1 cellular context compared by ENCODE assay signal in the genomic region with DNA sequence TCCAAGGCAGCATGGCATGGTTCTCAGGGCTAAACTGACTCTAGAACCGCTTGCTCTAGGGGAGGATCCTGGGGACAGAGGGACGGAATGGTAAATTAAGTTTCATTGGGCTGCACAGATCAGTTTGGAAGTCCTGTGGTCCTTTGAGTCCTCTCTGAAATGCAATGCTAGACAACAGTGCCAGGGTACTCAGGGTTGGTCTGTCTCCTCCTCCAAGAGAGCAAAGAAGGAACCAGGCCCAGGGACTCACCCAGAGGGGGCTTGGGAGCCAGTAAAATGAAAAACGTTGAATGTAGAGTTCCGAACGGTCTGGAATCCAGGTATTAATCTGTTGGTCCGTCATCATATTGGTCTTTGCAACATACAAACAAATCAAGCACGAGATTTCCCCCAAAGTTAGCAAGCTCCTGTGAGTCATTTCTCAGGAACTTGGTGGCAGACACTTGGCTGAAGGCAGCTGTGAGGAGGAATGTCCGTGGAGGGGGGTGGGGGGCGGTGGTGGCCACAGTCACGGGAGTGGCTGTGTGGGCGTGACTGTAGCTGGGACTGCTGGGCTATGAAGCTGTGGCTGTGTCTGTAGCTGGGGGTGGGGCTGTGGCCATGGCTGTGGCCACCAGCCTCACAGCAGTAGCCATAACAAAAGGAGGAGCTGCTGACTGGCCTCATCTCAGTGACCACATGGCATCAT.
TF ChIP-seq lines count a peak whose summit lies in the region.

No MANE protein-coding gene starts in this region.

TF ChIP-seq in K562, 482 proteins besides CTCF, POLR2A, EP300 and RAD21 (continued from another document and continues in another):
- TF ChIP-seq, protein P1, sequence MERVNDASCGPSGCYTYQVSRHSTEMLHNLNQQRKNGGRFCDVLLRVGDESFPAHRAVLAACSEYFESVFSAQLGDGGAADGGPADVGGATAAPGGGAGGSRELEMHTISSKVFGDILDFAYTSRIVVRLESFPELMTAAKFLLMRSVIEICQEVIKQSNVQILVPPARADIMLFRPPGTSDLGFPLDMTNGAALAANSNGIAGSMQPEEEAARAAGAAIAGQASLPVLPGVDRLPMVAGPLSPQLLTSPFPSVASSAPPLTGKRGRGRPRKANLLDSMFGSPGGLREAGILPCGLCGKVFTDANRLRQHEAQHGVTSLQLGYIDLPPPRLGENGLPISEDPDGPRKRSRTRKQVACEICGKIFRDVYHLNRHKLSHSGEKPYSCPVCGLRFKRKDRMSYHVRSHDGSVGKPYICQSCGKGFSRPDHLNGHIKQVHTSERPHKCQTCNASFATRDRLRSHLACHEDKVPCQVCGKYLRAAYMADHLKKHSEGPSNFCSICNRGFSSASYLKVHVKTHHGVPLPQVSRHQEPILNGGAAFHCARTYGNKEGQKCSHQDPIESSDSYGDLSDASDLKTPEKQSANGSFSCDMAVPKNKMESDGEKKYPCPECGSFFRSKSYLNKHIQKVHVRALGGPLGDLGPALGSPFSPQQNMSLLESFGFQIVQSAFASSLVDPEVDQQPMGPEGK (CRISPR knock-in tag; IDR thresholded peaks at IDR 0.05; ENCODE audit: borderline replicate concordance) = no peak
- TF ChIP-seq ZNF639 (CRISPR knock-in tag; conservative IDR thresholded peaks at IDR 0.05 in 1 of 2, IDR thresholded peaks at IDR 0.05 in 1 of 2) = 0 out of 4 replicates have a peak, but pooled peaks of 1 of the 2 experiments have one; percentile 29
- no peak for TF ChIP-seq DDX20 (tag; IDR thresholded peaks at IDR 0.05; ENCODE audit: low read depth)
- TF ChIP-seq NR4A1 (CRISPR knock-in tag; IDR thresholded peaks at IDR 0.05) = no peak
- TF ChIP-seq NR4A1 (tag; IDR thresholded peaks at IDR 0.05) = no peak
- TF ChIP-seq MYNN (IDR thresholded peaks at IDR 0.05) = 0 out of 2 replicates have a peak, but pooled peaks have one; percentile 31
- TF ChIP-seq MYNN (CRISPR knock-in tag; IDR thresholded peaks at IDR 0.05) = no peak
- no peak for TF ChIP-seq CHD4 (IDR thresholded peaks at IDR 0.05; ENCODE audit: insufficient read depth, insufficient replicate concordance, low read depth, low read length, poor library complexity, severe bottlenecking)
- TF ChIP-seq, protein P2, sequence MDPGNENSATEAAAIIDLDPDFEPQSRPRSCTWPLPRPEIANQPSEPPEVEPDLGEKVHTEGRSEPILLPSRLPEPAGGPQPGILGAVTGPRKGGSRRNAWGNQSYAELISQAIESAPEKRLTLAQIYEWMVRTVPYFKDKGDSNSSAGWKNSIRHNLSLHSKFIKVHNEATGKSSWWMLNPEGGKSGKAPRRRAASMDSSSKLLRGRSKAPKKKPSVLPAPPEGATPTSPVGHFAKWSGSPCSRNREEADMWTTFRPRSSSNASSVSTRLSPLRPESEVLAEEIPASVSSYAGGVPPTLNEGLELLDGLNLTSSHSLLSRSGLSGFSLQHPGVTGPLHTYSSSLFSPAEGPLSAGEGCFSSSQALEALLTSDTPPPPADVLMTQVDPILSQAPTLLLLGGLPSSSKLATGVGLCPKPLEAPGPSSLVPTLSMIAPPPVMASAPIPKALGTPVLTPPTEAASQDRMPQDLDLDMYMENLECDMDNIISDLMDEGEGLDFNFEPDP (CRISPR knock-in tag; IDR thresholded peaks at IDR 0.05) = no peak
- no peak for TF ChIP-seq ZNF766 (CRISPR knock-in tag; conservative IDR thresholded peaks at IDR 0.05)
- TF ChIP-seq MYC (IDR thresholded peaks at IDR 0.05; ENCODE audit: low read depth, low read length) = peak; percentile 35; the same call in 1 of the 2 replicates
- TF ChIP-seq MYC (CRISPR knock-in tag; IDR thresholded peaks at IDR 0.05; ENCODE audit: borderline replicate concordance, low read depth) = no peak
- TF ChIP-seq ZBTB17 (CRISPR knock-in tag; IDR thresholded peaks at IDR 0.05) = no peak
- TF ChIP-seq, protein P3, sequence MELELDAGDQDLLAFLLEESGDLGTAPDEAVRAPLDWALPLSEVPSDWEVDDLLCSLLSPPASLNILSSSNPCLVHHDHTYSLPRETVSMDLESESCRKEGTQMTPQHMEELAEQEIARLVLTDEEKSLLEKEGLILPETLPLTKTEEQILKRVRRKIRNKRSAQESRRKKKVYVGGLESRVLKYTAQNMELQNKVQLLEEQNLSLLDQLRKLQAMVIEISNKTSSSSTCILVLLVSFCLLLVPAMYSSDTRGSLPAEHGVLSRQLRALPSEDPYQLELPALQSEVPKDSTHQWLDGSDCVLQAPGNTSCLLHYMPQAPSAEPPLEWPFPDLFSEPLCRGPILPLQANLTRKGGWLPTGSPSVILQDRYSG (tag; conservative IDR thresholded peaks at IDR 0.05; ENCODE audit: low read depth) = no peak
- 0 out of 2 replicates have a peak, but pooled peaks have one; percentile 33 for TF ChIP-seq SMARCE1 (IDR thresholded peaks at IDR 0.05)
- TF ChIP-seq, protein P4, sequence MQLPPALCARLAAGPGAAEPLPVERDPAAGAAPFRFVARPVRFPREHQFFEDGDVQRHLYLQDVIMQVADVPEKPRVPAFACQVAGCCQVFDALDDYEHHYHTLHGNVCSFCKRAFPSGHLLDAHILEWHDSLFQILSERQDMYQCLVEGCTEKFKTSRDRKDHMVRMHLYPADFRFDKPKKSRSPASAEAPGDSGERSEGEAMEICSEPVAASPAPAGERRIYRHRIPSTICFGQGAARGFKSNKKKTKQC (CRISPR knock-in tag; IDR thresholded peaks at IDR 0.05) = no peak
- 0 out of 2 replicates have a peak, but pooled peaks have one; percentile 28 for TF ChIP-seq ZNF175 (CRISPR knock-in tag; IDR thresholded peaks at IDR 0.05; ENCODE audit: low read depth)
- no peak for TF ChIP-seq NFIX (CRISPR knock-in tag; IDR thresholded peaks at IDR 0.05; ENCODE audit: low read depth)
- no peak for TF ChIP-seq ATF4 (CRISPR knock-in tag; IDR thresholded peaks at IDR 0.05)
- TF ChIP-seq ZNF140 (CRISPR knock-in tag; IDR thresholded peaks at IDR 0.05) = no peak
- peak; percentile 25; the same call in 1 of the 2 replicates for TF ChIP-seq MGA (IDR thresholded peaks at IDR 0.05)
- TF ChIP-seq HMBOX1 (IDR thresholded peaks at IDR 0.05) = no peak
- TF ChIP-seq ZFP1 (CRISPR knock-in tag; IDR thresholded peaks at IDR 0.05) = no peak
- TF ChIP-seq ZNF444 (CRISPR knock-in tag; IDR thresholded peaks at IDR 0.05) = no peak
- TF ChIP-seq DEAF1 (CRISPR knock-in tag; IDR thresholded peaks at IDR 0.05) = no peak
- no peak for TF ChIP-seq SIN3A (IDR thresholded peaks at IDR 0.05; ENCODE audit: borderline replicate concordance in 2 of 2, control insufficient read depth in 1 of 2, low read depth in 2 of 2, low read length in 2 of 2)
- no peak for TF ChIP-seq MTA2 (IDR thresholded peaks at IDR 0.05; ENCODE audit: low read depth)
- no peak for TF ChIP-seq GABPB2 (CRISPR knock-in tag; conservative IDR thresholded peaks at IDR 0.05)
